ENCODE assay signal across 14 cellular contexts in genomic region chr7:51006483-51007235, GRCh38.
A peak's percentile ranks its signal among the peaks of the same experiment; 100 is the strongest.
DNase-seq lines count a peak whose midpoint lies in the region; ATAC-seq and TF ChIP-seq lines count a peak whose summit lies in the region.
"Had no signal": no experiment of that assay in that cellular context is flagged by ENCODE, and none has a peak within 500 bp of the region (broad histone marks: within the 10 kb centered on the region; RNA-seq: fewer than 3 reads in every experiment).

No MANE protein-coding gene starts in this region.

- TF ChIP-seq EP300 in SK-N-SH (IDR thresholded peaks at IDR 0.05; ENCODE audit: borderline replicate concordance in 1 of 2, low read depth in 1 of 2, low read length in 1 of 2): no peak
- no peak for TF ChIP-seq EP300 in esophagus muscularis mucosa (IDR thresholded peaks at IDR 0.05)

- H3K4me1 ChIP-seq in SK-N-SH (ENCODE audit: control insufficient read depth in 1 of 2, insufficient read depth in 2 of 2, low read depth in 1 of 2, low read length in 1 of 2) (peaks cover 5 to 16% of the 10 kb centered on the region in 2 experiments; a peak in 2 of 4 replicates), esophagus muscularis mucosa (peaks cover 6 to 15% (median 13%) of the 10 kb centered on the region in 4 donors), prostate gland (replicated peaks) (no peaks in the 10 kb centered on the region), SJCRH30 (no peaks in the 10 kb centered on the region)

- H3K9me3 ChIP-seq in SK-N-SH (no peaks in the 10 kb centered on the region), WERI-Rb-1 (ENCODE audit: severe bottlenecking) (no peaks in the 10 kb centered on the region), esophagus muscularis mucosa (no peaks in the 10 kb centered on the region), prostate gland (no peaks in the 10 kb centered on the region), SJCRH30 (replicated peaks) (no peaks in the 10 kb centered on the region)

- H3K9ac ChIP-seq in SK-N-SH: no peak overlapping the region

- no peaks in the 10 kb centered on the region for H3F3A ChIP-seq in SK-N-SH (replicated peaks; ENCODE audit: insufficient read depth)

- intact Hi-C loops in esophagus muscularis mucosa (cut with DNase I) (no loop called here), prostate gland (cut with DNase I) (no loop called here)

- no peaks in the 10 kb centered on the region for H4K20me1 ChIP-seq in SK-N-SH (ENCODE audit: insufficient read depth)

- peaks cover 21% of the 10 kb centered on the region for H3K27me3 ChIP-seq in SK-N-SH (ENCODE audit: insufficient read depth)
- H3K27me3 ChIP-seq in WERI-Rb-1 (ENCODE audit: insufficient read depth, low read depth, severe bottlenecking): no peaks in the 10 kb centered on the region
- no peaks in the 10 kb centered on the region for H3K27me3 ChIP-seq in esophagus muscularis mucosa
- H3K27me3 ChIP-seq in prostate gland (replicated peaks; ENCODE audit: insufficient read depth): no peaks in the 10 kb centered on the region
- peaks cover 8% of the 10 kb centered on the region; the same call in 1 of the 2 replicates for H3K27me3 ChIP-seq in SJCRH30

- POLR2A ChIA-PET in SK-N-SH (lab: Yijun Ruan, JAX): no interaction called here

- peak; percentile 30; the same call in 1 of the 2 replicates for TF ChIP-seq CTCF in SK-N-SH (IDR thresholded peaks at IDR 0.05)
- peak; percentile 34; the same call in 1 of the 2 replicates for TF ChIP-seq CTCF in WERI-Rb-1 (IDR thresholded peaks at IDR 0.05; ENCODE audit: low read depth, low read length)
- no peak for TF ChIP-seq CTCF in esophagus muscularis mucosa (IDR thresholded peaks at IDR 0.05)
- no peak for TF ChIP-seq CTCF in prostate gland (IDR thresholded peaks at IDR 0.05)

- DNase-seq in SK-N-SH: no peak
- DNase-seq in WERI-Rb-1: no peak
- DNase-seq in esophagus muscularis mucosa (ENCODE audit: extremely low spot score): peak; percentile 80
- peak; percentile 1 for DNase-seq in prostate gland (ENCODE audit: low spot score)
- DNase-seq in SJCRH30: no peak
- no peak for DNase-seq in NCI-H1105 treated with DMSO at 0.1 percent for 48 hours (lab: John Stamatoyannopoulos, UW)
- no peak for DNase-seq in NCI-H446 (lab: John Stamatoyannopoulos, UW)
- DNase-seq: C1 segment of cervical spinal cord, NCI-H1417 treated with DMSO at 0.1 percent for 48 hours, NCI-H2029, NCI-H2171 treated with DMSO at 0.1 percent for 48 hours, NCI-H510A, SHP77 treated with DMSO at 0.1 percent for 48 hours had no signal

- 14% methylated on average over 3 of the region's 3 CpGs for WGBS in SK-N-SH (ENCODE audit: low lambda C conversion rate)
- WGBS in esophagus muscularis mucosa: 74% methylated on average over 3 of the region's 3 CpGs
- WGBS in prostate gland: 84% methylated on average over 3 of the region's 3 CpGs

- TF ChIP-seq POLR2A in esophagus muscularis mucosa (IDR thresholded peaks at IDR 0.05; ENCODE audit: low read depth) (no peak), prostate gland (IDR thresholded peaks at IDR 0.05) (no peak)

- no peaks in the 10 kb centered on the region for H3K79me2 ChIP-seq in SK-N-SH (ENCODE audit: insufficient read depth)

- no peak for ATAC-seq in SK-N-SH treated with all-trans-retinoic acid at 6 μM for 48 hours

- no peaks in the 10 kb centered on the region for H3K36me3 ChIP-seq in SK-N-SH (replicated peaks in 1 of 2; ENCODE audit: control insufficient read depth in 1 of 2, insufficient read depth in 2 of 2, low read length in 1 of 2)
- no peaks in the 10 kb centered on the region for H3K36me3 ChIP-seq in WERI-Rb-1
- H3K36me3 ChIP-seq in esophagus muscularis mucosa: no peaks in the 10 kb centered on the region
- no peaks in the 10 kb centered on the region for H3K36me3 ChIP-seq in prostate gland
- H3K36me3 ChIP-seq in SJCRH30: no peaks in the 10 kb centered on the region

- H3K4me3 ChIP-seq in SK-N-SH (ENCODE audit: low read depth in 2 of 2, low read length in 1 of 2) (no peak overlapping the region), WERI-Rb-1 (ENCODE audit: low read depth, low read length) (no peak overlapping the region), esophagus muscularis mucosa (no peak overlapping the region), prostate gland (no peak overlapping the region), SJCRH30 (no peak overlapping the region)

- H3K4me2 ChIP-seq in SK-N-SH: no peak overlapping the region

- no peak overlapping the region for H2AFZ ChIP-seq in SK-N-SH (ENCODE audit: low read depth)

- no peak for TF ChIP-seq RAD21 in SK-N-SH (IDR thresholded peaks at IDR 0.05; ENCODE audit: low read length)

- CTCF ChIA-PET in SK-N-SH (lab: Yijun Ruan, JAX): interaction anchor here (1.0 kb wide), 1 partner anchor 23 kb away, joined by 3 read pairs; no protein-coding TSS in a partner anchor

- H3K27ac ChIP-seq in SK-N-SH (ENCODE audit: low read depth in 2 of 2, low read length in 1 of 2) (no peak overlapping the region), WERI-Rb-1 (no peak overlapping the region), esophagus muscularis mucosa (replicated peaks in 1 of 4) (no peak overlapping the region), prostate gland (no peak overlapping the region), SJCRH30 (no peak overlapping the region)

- no peaks in the 10 kb centered on the region for H3K9me2 ChIP-seq in SK-N-SH

TF ChIP-seq in SK-N-SH, 30 proteins besides CTCF, POLR2A, EP300 and RAD21:
- no peak for TF ChIP-seq FOSL2 (IDR thresholded peaks at IDR 0.05; ENCODE audit: borderline replicate concordance, low read depth)
- no peak for TF ChIP-seq YY1 (IDR thresholded peaks at IDR 0.05; ENCODE audit: low read depth)

TF ChIP-seq in SK-N-SH treated with all-trans-retinoic acid at 6 μM for 48 hours, 23 proteins besides CTCF, POLR2A, EP300 and RAD21 (continues in another document):
- TF ChIP-seq BACH2 (CRISPR knock-in tag; IDR thresholded peaks at IDR 0.05; ENCODE audit: borderline replicate concordance) (no peak), ZNF565 (CRISPR knock-in tag; conservative IDR thresholded peaks at IDR 0.05; ENCODE audit: low read depth) (no peak), TCF4 (CRISPR knock-in tag; IDR thresholded peaks at IDR 0.05; ENCODE audit: borderline replicate concordance) (no peak), GLIS3 (CRISPR knock-in tag; IDR thresholded peaks at IDR 0.05) (no peak), OSR1 (CRISPR knock-in tag; IDR thresholded peaks at IDR 0.05) (no peak), SNAI2 (CRISPR knock-in tag; IDR thresholded peaks at IDR 0.05) (no peak), PATZ1 (CRISPR knock-in tag; IDR thresholded peaks at IDR 0.05; ENCODE audit: borderline replicate concordance) (no peak), ZFP3 (CRISPR knock-in tag; IDR thresholded peaks at IDR 0.05) (no peak), CSDC2 (CRISPR knock-in tag; IDR thresholded peaks at IDR 0.05) (no peak), TOX (CRISPR knock-in tag; IDR thresholded peaks at IDR 0.05; ENCODE audit: borderline replicate concordance) (no peak), RARB (CRISPR knock-in tag; IDR thresholded peaks at IDR 0.05) (no peak), PPARA (CRISPR knock-in tag; IDR thresholded peaks at IDR 0.05; ENCODE audit: borderline replicate concordance) (no peak), POU6F1 (CRISPR knock-in tag; IDR thresholded peaks at IDR 0.05; ENCODE audit: borderline replicate concordance, low read depth) (no peak), CREB5 (CRISPR knock-in tag; IDR thresholded peaks at IDR 0.05; ENCODE audit: low read depth) (no peak)

Comparison
In these comparisons a context has a peak if more than half of its experiments do, and no peak if none do; other contexts are left out.
1. DNase-seq: peak in esophagus muscularis mucosa (single experiment) and prostate gland (single experiment); none in SK-N-SH (single experiment), WERI-Rb-1 (single experiment), SJCRH30 (0 of 2), NCI-H1105 treated with DMSO at 0.1 percent for 48 hours (single experiment) and NCI-H446 (0 of 2).
2. CTCF ChIP-seq: peak in SK-N-SH (single experiment) and WERI-Rb-1 (single experiment); none in esophagus muscularis mucosa (0 of 3) and prostate gland (0 of 4).